ENCODE assay signal across 27 cellular contexts in genomic region chr11:133136376-133136775, GRCh38.
"Had no signal": no experiment of that assay in that cellular context is flagged by ENCODE, and none has a peak within 500 bp of the region (broad histone marks: within the 10 kb centered on the region; RNA-seq: fewer than 3 reads in every experiment).

No MANE protein-coding gene starts in this region.

- H3K4me3 Mint-ChIP-seq: activated B cell treated with CpG ODN at 0.5 μM for 24 hours; activated CD8-positive, alpha-beta T cell treated with anti-CD3 and anti-CD28 coated beads for 36 hours; activated naive CD8-positive, alpha-beta T cell; activated T-cell treated with anti-CD3 and anti-CD28 coated beads, Interleukin-2, amount 50 U/mL, for 4 hours; activated T-helper 17 cell treated with anti-CD3 and anti-CD28 coated beads, Interleukin-2, amount 50 U/mL, for 72 hours; effector memory CD8-positive, alpha-beta T cell had no signal

- H3K4me3 ChIP-seq: body of pancreas, esophagus squamous epithelium had no signal

- ATAC-seq: activated CD4-positive, CD25-positive, alpha-beta regulatory T cell treated with anti-CD3 and anti-CD28 coated beads, Interleukin-2, amount 50 U/mL, for 24 hours; activated CD8-positive, alpha-beta T cell treated with anti-CD3 and anti-CD28 coated beads for 36 hours; activated T-cell treated with anti-CD3 and anti-CD28 coated beads, Interleukin-2, amount 50 U/mL, for 4 hours; activated T-helper 17 cell treated with anti-CD3 and anti-CD28 coated beads, Interleukin-2, amount 50 U/mL, for 72 hours; body of pancreas; effector memory CD8-positive, alpha-beta T cell had no signal

- H3K4me1 Mint-ChIP-seq: activated B cell treated with CpG ODN at 0.5 μM for 24 hours; activated T-helper 17 cell treated with anti-CD3 and anti-CD28 coated beads, Interleukin-2, amount 50 U/mL, for 72 hours had no signal

- H3K27me3 Mint-ChIP-seq: activated B cell treated with CpG ODN at 0.5 μM for 24 hours had no signal

- H3K9me3 Mint-ChIP-seq: activated CD8-positive, alpha-beta T cell treated with anti-CD3 and anti-CD28 coated beads for 36 hours; activated T-helper 17 cell treated with anti-CD3 and anti-CD28 coated beads, Interleukin-2, amount 50 U/mL, for 72 hours; effector memory CD8-positive, alpha-beta T cell had no signal

- H3K9me3 ChIP-seq: body of pancreas, esophagus squamous epithelium had no signal

- H3K4me1 ChIP-seq: body of pancreas, esophagus squamous epithelium had no signal

- DNase-seq: activated B cell treated with CpG ODN at 0.5 μM for 24 hours; activated CD4-positive, alpha-beta T cell treated with anti-CD3 and anti-CD28 coated beads for 48 hours; activated CD4-positive, alpha-beta T cell treated with anti-CD3 and anti-CD28 coated beads, Interleukin-2, amount 50 U/mL, for 1 hour; activated CD4-positive, alpha-beta T cell treated with anti-CD3 and anti-CD28 coated beads, Interleukin-2, amount 50 U/mL, for 48 hours; activated CD8-positive, alpha-beta memory T cell treated with anti-CD3 and anti-CD28 coated beads for 24 hours; activated CD8-positive, alpha-beta T cell treated with anti-CD3 and anti-CD28 coated beads for 36 hours; activated effector memory CD4-positive, alpha-beta T cell treated with Interleukin-2 at 50 U/mL for 16 hours; activated gamma-delta T cell treated with Interleukin-2 at 50 U/mL for 16 hours; activated naive CD4-positive, alpha-beta T cell treated with anti-CD3 and anti-CD28 coated beads, Interleukin-2, amount 50 U/mL, for 16 hours; activated naive CD4-positive, alpha-beta T cell treated with Interleukin-2 at 50 U/mL for 16 hours; activated T-cell treated with anti-CD3 and anti-CD28 coated beads, Interleukin-2, amount 50 U/mL, for 4 hours; amniotic stem cell; aorta; body of pancreas; caudate nucleus; cortex of kidney; dermis blood vessel endothelial cell; effector CD4-positive, alpha-beta T cell; effector memory CD8-positive, alpha-beta T cell; esophagus squamous epithelium; head of caudate nucleus; T-helper 2 cell had no signal

- H3K27ac Mint-ChIP-seq: activated B cell treated with CpG ODN at 0.5 μM for 24 hours; activated CD8-positive, alpha-beta T cell treated with anti-CD3 and anti-CD28 coated beads for 36 hours; activated naive CD8-positive, alpha-beta T cell; activated T-helper 17 cell treated with anti-CD3 and anti-CD28 coated beads, Interleukin-2, amount 50 U/mL, for 72 hours; effector memory CD8-positive, alpha-beta T cell had no signal

- H3K36me3 ChIP-seq: esophagus squamous epithelium had no signal

- H3K36me3 Mint-ChIP-seq: activated naive CD8-positive, alpha-beta T cell had no signal

- H3K27ac ChIP-seq: body of pancreas, epithelial cell of prostate, esophagus squamous epithelium, VCaP had no signal

- H3K27me3 ChIP-seq: body of pancreas had no signal
